ENCODE assay signal across 8 cellular contexts in genomic region chr16:24728891-24729242, GRCh38. TPM values are rescaled to one million over a fixed set of nuclear protein-coding genes. Genes with fewer than 3 reads are reported as not detected.
A peak's percentile ranks its signal among the peaks of the same experiment; 100 is the strongest.
DNase-seq lines count a peak whose midpoint lies in the region; ATAC-seq, FAIRE-seq and TF ChIP-seq lines count a peak whose summit lies in the region.

No MANE protein-coding gene starts in this region.

- peaks cover 6% of the 10 kb centered on the region; the same call in 1 of the 2 replicates for H3K36me3 ChIP-seq in MM.1S (replicated peaks; ENCODE audit: insufficient read depth, low read length)

- H2AFZ ChIP-seq in MM.1S (ENCODE audit: low read length): peak overlapping the region; percentile 84

- peak; percentile 3 for DNase-seq in GM12891 (ENCODE audit: insufficient read length, low spot score)
- DNase-seq in MM.1S: no peak
- no peak for DNase-seq in natural killer cell
- DNase-seq in GM19240 (ENCODE audit: insufficient read length, low spot score): no peak
- no peak for DNase-seq in NCI-H2227 (lab: John Stamatoyannopoulos, UW; ENCODE audit: unreplicated experiment)
- DNase-seq in H4 (ENCODE audit: low spot score): no peak

- peak overlapping the region; percentile 93 for H3K9ac ChIP-seq in MM.1S (ENCODE audit: low read length)

- no peaks in the 10 kb centered on the region for H3K36me3 Mint-ChIP-seq in natural killer cell

- H3K27me3 ChIP-seq in MM.1S (replicated peaks; ENCODE audit: insufficient read depth, low read length): no peaks in the 10 kb centered on the region

- H3K79me2 ChIP-seq in MM.1S (ENCODE audit: low read length): peaks cover 39% of the 10 kb centered on the region

- H3K27ac Mint-ChIP-seq in natural killer cell: peak overlapping the region; percentile 82 to 95

- no peak for TF ChIP-seq POLR2A in GM12891 (IDR thresholded peaks at IDR 0.05; ENCODE audit: low read depth, low read length)

- H3K4me2 ChIP-seq in MM.1S (ENCODE audit: low read depth, low read length): peak overlapping the region; percentile 90

- peaks cover 35 to 39% of the 10 kb centered on the region in 2 donors for H3K4me1 Mint-ChIP-seq in natural killer cell

- H3K9me2 ChIP-seq in MM.1S (replicated peaks; ENCODE audit: insufficient read depth, low read length): no peaks in the 10 kb centered on the region

- intact Hi-C loops in natural killer cell (cut with micrococcal nuclease): no loop called here

- H4K20me1 ChIP-seq in MM.1S (ENCODE audit: insufficient read depth, low read length): no peaks in the 10 kb centered on the region

- peaks cover 0 to 2% of the 10 kb centered on the region in 2 donors for H3K27me3 Mint-ChIP-seq in natural killer cell (ENCODE audit: low read depth in 2 of 2)

- ATAC-seq in natural killer cell: peak in 1 of 3 donors; percentile 4
- no peak for ATAC-seq in GM21515 (IDR thresholded peaks at IDR 0.05; ENCODE audit: unreplicated experiment)

- H3K27ac ChIP-seq in MM.1S (ENCODE audit: low read length) (peak overlapping the region; percentile 87; the same call in 1 of the 2 replicates), cingulate gyrus (ENCODE audit: low read depth, low read length) (peak overlapping the region; percentile 86)

- H3K4me1 ChIP-seq in MM.1S (ENCODE audit: low read length): peaks cover 8% of the 10 kb centered on the region; the same call in 1 of the 2 replicates

- H3K4me3 ChIP-seq in MM.1S (ENCODE audit: low read length): peak overlapping the region; percentile 87

- H3K9me3 Mint-ChIP-seq in natural killer cell: no peaks in the 10 kb centered on the region

- H3F3A ChIP-seq in MM.1S (ENCODE audit: insufficient read depth, low read length): peaks cover 9% of the 10 kb centered on the region; the same call in 1 of the 2 replicates

- TF ChIP-seq CTCF in MM.1S (IDR thresholded peaks at IDR 0.05; ENCODE audit: low read length) (no peak), natural killer cell (IDR thresholded peaks at IDR 0.05) (no peak)

- no peak for FAIRE-seq in GM12891 (lab: Jason Lieb, UNC)

- no peaks in the 10 kb centered on the region for H3K9me3 ChIP-seq in MM.1S (replicated peaks; ENCODE audit: insufficient read depth, low read length)

- peak overlapping the region; percentile 91 for H3K4me3 Mint-ChIP-seq in natural killer cell

TF ChIP-seq in GM12891, 5 proteins besides CTCF, POLR2A, EP300 and RAD21:
- no peak for TF ChIP-seq SPI1 (IDR thresholded peaks at IDR 0.05; ENCODE audit: low read depth, low read length)
- TF ChIP-seq POLR2AphosphoS5 (IDR thresholded peaks at IDR 0.05; ENCODE audit: low read depth, low read length): no peak
- no peak for TF ChIP-seq PAX5 (IDR thresholded peaks at IDR 0.05; ENCODE audit: insufficient read depth, low read length, severe bottlenecking)
- TF ChIP-seq TAF1 (IDR thresholded peaks at IDR 0.05; ENCODE audit: low read depth, low read length): no peak
- TF ChIP-seq POU2F2 (IDR thresholded peaks at IDR 0.05; ENCODE audit: low read depth, low read length): no peak
TF ChIP-seq in GM12891: peak in this region for 0.

RNA-seq across cellular contexts. Expression of gene TNRC6A, which starts 0.6 kb away (rescaled TPM):
- polyA plus RNA-seq in GM12891 (2012; ENCODE audit: low read depth, missing spikeins): 9.6 TPM
- 10 to 100 TPM; 53.9 to 68.5 (median 66.3) TPM for total RNA-seq in natural killer cell
- total RNA-seq in H4 (2014; rRNA removed; shearing (Covaris generic)): 9.7 and 10.1 TPM in 2 replicates
